In the genomic region with DNA sequence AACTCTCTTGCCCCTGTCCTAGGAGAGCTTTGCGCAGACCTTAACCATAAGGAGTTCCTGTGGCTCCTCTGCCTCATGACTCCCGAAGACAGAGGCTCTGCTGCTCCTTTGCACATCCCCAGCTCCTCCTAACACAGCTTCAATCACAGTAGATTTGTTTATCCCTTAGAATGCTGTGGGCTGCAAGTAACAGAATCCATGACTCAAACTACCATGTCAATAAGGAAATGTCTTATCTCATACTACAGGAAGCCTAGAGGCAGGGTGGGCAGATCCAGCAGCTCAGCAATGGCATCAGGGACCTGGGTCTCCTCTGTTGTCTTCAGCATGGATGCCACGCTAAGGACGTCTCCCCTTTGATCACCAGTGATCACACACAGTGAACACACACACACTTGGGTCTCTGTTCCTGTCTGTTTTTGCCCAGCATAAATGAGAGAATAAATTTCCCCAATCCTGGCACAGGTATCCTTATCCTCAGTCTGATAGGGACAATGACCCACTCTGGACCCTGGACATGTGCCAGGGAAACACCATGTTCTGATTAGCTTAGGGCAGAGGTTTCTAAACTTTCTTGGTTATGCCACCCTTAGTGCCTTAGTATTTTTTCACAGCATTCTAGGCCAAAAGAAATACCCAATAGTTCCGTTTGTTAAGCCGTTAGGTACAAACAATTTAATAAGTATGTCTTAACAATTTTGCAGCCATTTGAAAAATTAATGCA, we compare ENCODE assay signal across 24 cellular contexts.
"Had no signal": no experiment of that assay in that cellular context is flagged by ENCODE, and none has a peak within 500 bp of the region (broad histone marks: within the 10 kb centered on the region; RNA-seq: fewer than 3 reads in every experiment).

No MANE protein-coding gene starts in this region.

- H3K4me1 Mint-ChIP-seq: stimulated activated naive CD8-positive, alpha-beta T cell treated with anti-CD3 and anti-CD28 coated beads, Interleukin-15, amount 100 ng/mL, for 72 hours had no signal

- ATAC-seq: activated CD4-positive, CD25-positive, alpha-beta regulatory T cell treated with anti-CD3 and anti-CD28 coated beads, Interleukin-2, amount 50 U/mL, for 24 hours; activated naive CD4-positive, alpha-beta T cell treated with anti-CD3 and anti-CD28 coated beads, Interleukin-2, amount 50 U/mL, for 72 hours; left lung; naive thymus-derived CD4-positive, alpha-beta T cell; psoas muscle; right cardiac atrium; stimulated activated naive CD8-positive, alpha-beta T cell treated with anti-CD3 and anti-CD28 coated beads, Interleukin-15, amount 100 ng/mL, for 72 hours had no signal

- H3K27ac Mint-ChIP-seq: activated naive CD4-positive, alpha-beta T cell treated with anti-CD3 and anti-CD28 coated beads, Interleukin-2, amount 50 U/mL, for 72 hours; naive thymus-derived CD4-positive, alpha-beta T cell; neural progenitor cell; stimulated activated naive CD8-positive, alpha-beta T cell treated with anti-CD3 and anti-CD28 coated beads, Interleukin-15, amount 100 ng/mL, for 72 hours had no signal

- H3K4me2 ChIP-seq: neural progenitor cell had no signal

- H3K4me1 ChIP-seq: left lung, neural progenitor cell, psoas muscle, transverse colon had no signal

- H3K27me3 ChIP-seq: adrenal gland, cardiac muscle cell, esophagus muscularis mucosa, left lung, neural progenitor cell, ovary, suprapubic skin had no signal

- H3K9ac ChIP-seq: neural progenitor cell had no signal

- H3K4me3 Mint-ChIP-seq: naive thymus-derived CD4-positive, alpha-beta T cell; stimulated activated naive CD8-positive, alpha-beta T cell treated with anti-CD3 and anti-CD28 coated beads, Interleukin-15, amount 100 ng/mL, for 72 hours had no signal

- H3K36me3 ChIP-seq: adrenal gland, cardiac muscle cell, esophagus muscularis mucosa, left lung, neural progenitor cell, ovary, suprapubic skin, transverse colon had no signal

- H3K27ac ChIP-seq: cardiac muscle cell, esophagus muscularis mucosa, left lung, neural progenitor cell, ovary, psoas muscle, skin epidermis, suprapubic skin, transverse colon had no signal

- H3K9me3 Mint-ChIP-seq: activated naive CD4-positive, alpha-beta T cell treated with anti-CD3 and anti-CD28 coated beads, Interleukin-2, amount 50 U/mL, for 72 hours; naive thymus-derived CD4-positive, alpha-beta T cell; neural progenitor cell; stimulated activated naive CD8-positive, alpha-beta T cell treated with anti-CD3 and anti-CD28 coated beads, Interleukin-15, amount 100 ng/mL, for 72 hours had no signal

- DNase-seq: activated CD4-positive, alpha-beta T cell treated with anti-CD3 and anti-CD28 coated beads, Interleukin-2, amount 50 U/mL, for 1 hour; activated CD8-positive, alpha-beta memory T cell treated with anti-CD3 and anti-CD28 coated beads for 24 hours; activated CD8-positive, alpha-beta memory T cell treated with anti-CD3 and anti-CD28 coated beads, Interleukin-2, amount 50 U/mL, for 48 hours; activated gamma-delta T cell treated with Interleukin-2 at 50 U/mL for 16 hours; activated T-cell treated with anti-CD3 and anti-CD28 coated beads, Interleukin-2, amount 50 U/mL, for 48 hours; adrenal gland; dermis blood vessel endothelial cell; effector memory CD4-positive, alpha-beta T cell; left lung; naive thymus-derived CD4-positive, alpha-beta T cell; ovary; right cardiac atrium; stimulated activated CD4-positive, alpha-beta T cell treated with anti-CD3 and anti-CD28 coated beads, Interleukin-15, amount 100 ng/mL, for 24 hours; stimulated activated CD4-positive, alpha-beta T cell treated with anti-CD3 and anti-CD28 coated beads, Interleukin-2, amount 100 ng/mL, for 48 hours; stimulated activated naive CD8-positive, alpha-beta T cell treated with anti-CD3 and anti-CD28 coated beads, Interleukin-15, amount 100 ng/mL, for 72 hours; transverse colon had no signal

- H3K4me3 ChIP-seq: adrenal gland, cardiac muscle cell, esophagus muscularis mucosa, left lung, neural progenitor cell, ovary, psoas muscle, skin epidermis, suprapubic skin, transverse colon had no signal

- H3K36me3 Mint-ChIP-seq: activated naive CD4-positive, alpha-beta T cell treated with anti-CD3 and anti-CD28 coated beads, Interleukin-2, amount 50 U/mL, for 72 hours; naive thymus-derived CD4-positive, alpha-beta T cell; neural progenitor cell had no signal

- H2AFZ ChIP-seq: neural progenitor cell had no signal

- H3K9me3 ChIP-seq: adrenal gland, esophagus muscularis mucosa, left lung, ovary, psoas muscle, suprapubic skin, transverse colon had no signal
